In the genomic region with DNA sequence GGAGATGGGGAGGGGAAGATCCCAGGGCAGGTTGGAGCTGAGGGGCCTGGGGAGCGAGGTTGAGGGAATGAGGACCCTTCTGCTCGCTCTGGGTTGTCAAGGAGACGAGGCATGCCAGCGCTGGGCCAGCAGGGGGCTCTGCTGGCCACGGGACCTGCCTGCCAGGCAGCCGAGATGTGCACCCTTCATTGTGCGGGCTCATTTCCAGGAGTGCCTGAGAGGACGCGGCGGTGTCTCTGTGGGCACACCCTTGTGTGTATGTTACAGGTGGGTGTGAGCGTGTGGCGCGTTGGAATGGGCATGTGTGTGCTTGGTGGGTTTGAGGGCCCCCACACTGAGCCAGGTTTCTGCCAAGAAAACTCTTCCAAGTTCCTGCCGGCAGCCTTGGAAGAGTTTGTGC, we compare ENCODE assay signal across 1 cellular context.
TF ChIP-seq lines count a peak whose summit lies in the region.

No MANE protein-coding gene starts in this region.

TF ChIP-seq in HepG2, 621 proteins besides CTCF, POLR2A, EP300 and RAD21 (continued from another document and continues in another):
- TF ChIP-seq, protein P1, sequence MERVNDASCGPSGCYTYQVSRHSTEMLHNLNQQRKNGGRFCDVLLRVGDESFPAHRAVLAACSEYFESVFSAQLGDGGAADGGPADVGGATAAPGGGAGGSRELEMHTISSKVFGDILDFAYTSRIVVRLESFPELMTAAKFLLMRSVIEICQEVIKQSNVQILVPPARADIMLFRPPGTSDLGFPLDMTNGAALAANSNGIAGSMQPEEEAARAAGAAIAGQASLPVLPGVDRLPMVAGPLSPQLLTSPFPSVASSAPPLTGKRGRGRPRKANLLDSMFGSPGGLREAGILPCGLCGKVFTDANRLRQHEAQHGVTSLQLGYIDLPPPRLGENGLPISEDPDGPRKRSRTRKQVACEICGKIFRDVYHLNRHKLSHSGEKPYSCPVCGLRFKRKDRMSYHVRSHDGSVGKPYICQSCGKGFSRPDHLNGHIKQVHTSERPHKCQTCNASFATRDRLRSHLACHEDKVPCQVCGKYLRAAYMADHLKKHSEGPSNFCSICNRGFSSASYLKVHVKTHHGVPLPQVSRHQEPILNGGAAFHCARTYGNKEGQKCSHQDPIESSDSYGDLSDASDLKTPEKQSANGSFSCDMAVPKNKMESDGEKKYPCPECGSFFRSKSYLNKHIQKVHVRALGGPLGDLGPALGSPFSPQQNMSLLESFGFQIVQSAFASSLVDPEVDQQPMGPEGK (CRISPR knock-in tag; IDR thresholded peaks at IDR 0.05), result 0 out of 2 replicates have a peak, but pooled peaks have one; percentile 19
- TF ChIP-seq, protein P2, sequence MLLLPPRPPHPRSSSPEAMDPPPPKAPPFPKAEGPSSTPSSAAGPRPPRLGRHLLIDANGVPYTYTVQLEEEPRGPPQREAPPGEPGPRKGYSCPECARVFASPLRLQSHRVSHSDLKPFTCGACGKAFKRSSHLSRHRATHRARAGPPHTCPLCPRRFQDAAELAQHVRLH (CRISPR knock-in tag; IDR thresholded peaks at IDR 0.05; ENCODE audit: borderline replicate concordance, low read depth), result peak; percentile 86; the same call in 1 of the 2 replicates
- peak; percentile 51 for TF ChIP-seq YY1 (IDR thresholded peaks at IDR 0.05; ENCODE audit: insufficient read depth, insufficient replicate concordance, low read depth, low read length)
- 0 out of 2 replicates have a peak, but pooled peaks have one; percentile 34 for TF ChIP-seq NFKB2 (CRISPR knock-in tag; IDR thresholded peaks at IDR 0.05; ENCODE audit: borderline replicate concordance)
- TF ChIP-seq MAZ (IDR thresholded peaks at IDR 0.05; ENCODE audit: borderline replicate concordance, low read depth, low read length), result no peak
- TF ChIP-seq MAZ (CRISPR knock-in tag; IDR thresholded peaks at IDR 0.05; ENCODE audit: low read depth), result peak; percentile 50; the same call in 1 of the 2 replicates
- no peak for TF ChIP-seq KDM5A (IDR thresholded peaks at IDR 0.05; ENCODE audit: borderline replicate concordance, low read length)
- peak; percentile 89; the same call in 1 of the 2 replicates for TF ChIP-seq KDM2A (CRISPR knock-in tag; IDR thresholded peaks at IDR 0.05; ENCODE audit: borderline replicate concordance, low read depth)
- TF ChIP-seq, protein P3, sequence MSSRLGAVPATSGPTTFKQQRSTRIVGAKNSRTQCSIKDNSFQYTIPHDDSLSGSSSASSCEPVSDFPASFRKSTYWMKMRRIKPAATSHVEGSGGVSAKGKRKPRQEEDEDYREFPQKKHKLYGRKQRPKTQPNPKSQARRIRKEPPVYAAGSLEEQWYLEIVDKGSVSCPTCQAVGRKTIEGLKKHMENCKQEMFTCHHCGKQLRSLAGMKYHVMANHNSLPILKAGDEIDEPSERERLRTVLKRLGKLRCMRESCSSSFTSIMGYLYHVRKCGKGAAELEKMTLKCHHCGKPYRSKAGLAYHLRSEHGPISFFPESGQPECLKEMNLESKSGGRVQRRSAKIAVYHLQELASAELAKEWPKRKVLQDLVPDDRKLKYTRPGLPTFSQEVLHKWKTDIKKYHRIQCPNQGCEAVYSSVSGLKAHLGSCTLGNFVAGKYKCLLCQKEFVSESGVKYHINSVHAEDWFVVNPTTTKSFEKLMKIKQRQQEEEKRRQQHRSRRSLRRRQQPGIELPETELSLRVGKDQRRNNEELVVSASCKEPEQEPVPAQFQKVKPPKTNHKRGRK (CRISPR knock-in tag; IDR thresholded peaks at IDR 0.05), result no peak
- TF ChIP-seq ZNF263 (CRISPR knock-in tag; IDR thresholded peaks at IDR 0.05), result 0 out of 2 replicates have a peak, but pooled peaks have one; percentile 22
- TF ChIP-seq SAP130 (CRISPR knock-in tag; IDR thresholded peaks at IDR 0.05; ENCODE audit: low read depth), result peak; percentile 26; the same call in 1 of the 2 replicates
- no peak for TF ChIP-seq PAWR (CRISPR knock-in tag; IDR thresholded peaks at IDR 0.05; ENCODE audit: borderline replicate concordance)
- TF ChIP-seq MIER3 (CRISPR knock-in tag; IDR thresholded peaks at IDR 0.05; ENCODE audit: borderline replicate concordance), result peak; percentile 30; the same call in 1 of the 2 replicates
- TF ChIP-seq ZNF224 (CRISPR knock-in tag; IDR thresholded peaks at IDR 0.05), result no peak
- TF ChIP-seq MBD4 (IDR thresholded peaks at IDR 0.05; ENCODE audit: borderline replicate concordance, low read length), result no peak
- no peak for TF ChIP-seq SCMH1 (CRISPR knock-in tag; IDR thresholded peaks at IDR 0.05; ENCODE audit: borderline replicate concordance)
- peak; percentile 54; the same call in 1 of the 2 replicates for TF ChIP-seq GATAD1 (CRISPR knock-in tag; IDR thresholded peaks at IDR 0.05)
- 0 out of 2 replicates have a peak, but pooled peaks have one; percentile 34 for TF ChIP-seq KAT8 (CRISPR knock-in tag; IDR thresholded peaks at IDR 0.05)
- TF ChIP-seq, protein P4, sequence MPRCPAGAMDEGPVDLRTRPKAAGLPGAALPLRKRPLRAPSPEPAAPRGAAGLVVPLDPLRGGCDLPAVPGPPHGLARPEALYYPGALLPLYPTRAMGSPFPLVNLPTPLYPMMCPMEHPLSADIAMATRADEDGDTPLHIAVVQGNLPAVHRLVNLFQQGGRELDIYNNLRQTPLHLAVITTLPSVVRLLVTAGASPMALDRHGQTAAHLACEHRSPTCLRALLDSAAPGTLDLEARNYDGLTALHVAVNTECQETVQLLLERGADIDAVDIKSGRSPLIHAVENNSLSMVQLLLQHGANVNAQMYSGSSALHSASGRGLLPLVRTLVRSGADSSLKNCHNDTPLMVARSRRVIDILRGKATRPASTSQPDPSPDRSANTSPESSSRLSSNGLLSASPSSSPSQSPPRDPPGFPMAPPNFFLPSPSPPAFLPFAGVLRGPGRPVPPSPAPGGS (CRISPR knock-in tag; IDR thresholded peaks at IDR 0.05), result 0 out of 2 replicates have a peak, but pooled peaks have one; percentile 22
- TF ChIP-seq, protein P5, sequence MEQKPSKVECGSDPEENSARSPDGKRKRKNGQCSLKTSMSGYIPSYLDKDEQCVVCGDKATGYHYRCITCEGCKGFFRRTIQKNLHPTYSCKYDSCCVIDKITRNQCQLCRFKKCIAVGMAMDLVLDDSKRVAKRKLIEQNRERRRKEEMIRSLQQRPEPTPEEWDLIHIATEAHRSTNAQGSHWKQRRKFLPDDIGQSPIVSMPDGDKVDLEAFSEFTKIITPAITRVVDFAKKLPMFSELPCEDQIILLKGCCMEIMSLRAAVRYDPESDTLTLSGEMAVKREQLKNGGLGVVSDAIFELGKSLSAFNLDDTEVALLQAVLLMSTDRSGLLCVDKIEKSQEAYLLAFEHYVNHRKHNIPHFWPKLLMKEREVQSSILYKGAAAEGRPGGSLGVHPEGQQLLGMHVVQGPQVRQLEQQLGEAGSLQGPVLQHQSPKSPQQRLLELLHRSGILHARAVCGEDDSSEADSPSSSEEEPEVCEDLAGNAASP (CRISPR knock-in tag; IDR thresholded peaks at IDR 0.05; ENCODE audit: borderline replicate concordance), result 0 out of 2 replicates have a peak, but pooled peaks have one; percentile 30
- 0 out of 2 replicates have a peak, but pooled peaks have one; percentile 37 for TF ChIP-seq ELF3 (CRISPR knock-in tag; IDR thresholded peaks at IDR 0.05)
- TF ChIP-seq ZNF768 (CRISPR knock-in tag; IDR thresholded peaks at IDR 0.05), result peak; percentile 50; the same call in 1 of the 2 replicates
- no peak for TF ChIP-seq CREB1 (IDR thresholded peaks at IDR 0.05)
- TF ChIP-seq CREB1 (CRISPR knock-in tag; IDR thresholded peaks at IDR 0.05), result no peak
- TF ChIP-seq SMC3 (IDR thresholded peaks at IDR 0.05; ENCODE audit: low read length), result peak; percentile 78; the same call in 1 of the 2 replicates
- TF ChIP-seq, protein P6, sequence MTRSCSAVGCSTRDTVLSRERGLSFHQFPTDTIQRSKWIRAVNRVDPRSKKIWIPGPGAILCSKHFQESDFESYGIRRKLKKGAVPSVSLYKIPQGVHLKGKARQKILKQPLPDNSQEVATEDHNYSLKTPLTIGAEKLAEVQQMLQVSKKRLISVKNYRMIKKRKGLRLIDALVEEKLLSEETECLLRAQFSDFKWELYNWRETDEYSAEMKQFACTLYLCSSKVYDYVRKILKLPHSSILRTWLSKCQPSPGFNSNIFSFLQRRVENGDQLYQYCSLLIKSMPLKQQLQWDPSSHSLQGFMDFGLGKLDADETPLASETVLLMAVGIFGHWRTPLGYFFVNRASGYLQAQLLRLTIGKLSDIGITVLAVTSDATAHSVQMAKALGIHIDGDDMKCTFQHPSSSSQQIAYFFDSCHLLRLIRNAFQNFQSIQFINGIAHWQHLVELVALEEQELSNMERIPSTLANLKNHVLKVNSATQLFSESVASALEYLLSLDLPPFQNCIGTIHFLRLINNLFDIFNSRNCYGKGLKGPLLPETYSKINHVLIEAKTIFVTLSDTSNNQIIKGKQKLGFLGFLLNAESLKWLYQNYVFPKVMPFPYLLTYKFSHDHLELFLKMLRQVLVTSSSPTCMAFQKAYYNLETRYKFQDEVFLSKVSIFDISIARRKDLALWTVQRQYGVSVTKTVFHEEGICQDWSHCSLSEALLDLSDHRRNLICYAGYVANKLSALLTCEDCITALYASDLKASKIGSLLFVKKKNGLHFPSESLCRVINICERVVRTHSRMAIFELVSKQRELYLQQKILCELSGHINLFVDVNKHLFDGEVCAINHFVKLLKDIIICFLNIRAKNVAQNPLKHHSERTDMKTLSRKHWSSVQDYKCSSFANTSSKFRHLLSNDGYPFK (CRISPR knock-in tag; IDR thresholded peaks at IDR 0.05; ENCODE audit: borderline replicate concordance), result peak; percentile 54; the same call in 1 of the 2 replicates
- TF ChIP-seq, protein P7, sequence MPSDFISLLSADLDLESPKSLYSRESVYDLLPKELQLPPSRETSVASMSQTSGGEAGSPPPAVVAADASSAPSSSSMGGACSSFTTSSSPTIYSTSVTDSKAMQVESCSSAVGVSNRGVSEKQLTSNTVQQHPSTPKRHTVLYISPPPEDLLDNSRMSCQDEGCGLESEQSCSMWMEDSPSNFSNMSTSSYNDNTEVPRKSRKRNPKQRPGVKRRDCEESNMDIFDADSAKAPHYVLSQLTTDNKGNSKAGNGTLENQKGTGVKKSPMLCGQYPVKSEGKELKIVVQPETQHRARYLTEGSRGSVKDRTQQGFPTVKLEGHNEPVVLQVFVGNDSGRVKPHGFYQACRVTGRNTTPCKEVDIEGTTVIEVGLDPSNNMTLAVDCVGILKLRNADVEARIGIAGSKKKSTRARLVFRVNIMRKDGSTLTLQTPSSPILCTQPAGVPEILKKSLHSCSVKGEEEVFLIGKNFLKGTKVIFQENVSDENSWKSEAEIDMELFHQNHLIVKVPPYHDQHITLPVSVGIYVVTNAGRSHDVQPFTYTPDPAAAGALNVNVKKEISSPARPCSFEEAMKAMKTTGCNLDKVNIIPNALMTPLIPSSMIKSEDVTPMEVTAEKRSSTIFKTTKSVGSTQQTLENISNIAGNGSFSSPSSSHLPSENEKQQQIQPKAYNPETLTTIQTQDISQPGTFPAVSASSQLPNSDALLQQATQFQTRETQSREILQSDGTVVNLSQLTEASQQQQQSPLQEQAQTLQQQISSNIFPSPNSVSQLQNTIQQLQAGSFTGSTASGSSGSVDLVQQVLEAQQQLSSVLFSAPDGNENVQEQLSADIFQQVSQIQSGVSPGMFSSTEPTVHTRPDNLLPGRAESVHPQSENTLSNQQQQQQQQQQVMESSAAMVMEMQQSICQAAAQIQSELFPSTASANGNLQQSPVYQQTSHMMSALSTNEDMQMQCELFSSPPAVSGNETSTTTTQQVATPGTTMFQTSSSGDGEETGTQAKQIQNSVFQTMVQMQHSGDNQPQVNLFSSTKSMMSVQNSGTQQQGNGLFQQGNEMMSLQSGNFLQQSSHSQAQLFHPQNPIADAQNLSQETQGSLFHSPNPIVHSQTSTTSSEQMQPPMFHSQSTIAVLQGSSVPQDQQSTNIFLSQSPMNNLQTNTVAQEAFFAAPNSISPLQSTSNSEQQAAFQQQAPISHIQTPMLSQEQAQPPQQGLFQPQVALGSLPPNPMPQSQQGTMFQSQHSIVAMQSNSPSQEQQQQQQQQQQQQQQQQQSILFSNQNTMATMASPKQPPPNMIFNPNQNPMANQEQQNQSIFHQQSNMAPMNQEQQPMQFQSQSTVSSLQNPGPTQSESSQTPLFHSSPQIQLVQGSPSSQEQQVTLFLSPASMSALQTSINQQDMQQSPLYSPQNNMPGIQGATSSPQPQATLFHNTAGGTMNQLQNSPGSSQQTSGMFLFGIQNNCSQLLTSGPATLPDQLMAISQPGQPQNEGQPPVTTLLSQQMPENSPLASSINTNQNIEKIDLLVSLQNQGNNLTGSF (CRISPR knock-in tag; IDR thresholded peaks at IDR 0.05), result 0 out of 2 replicates have a peak, but pooled peaks have one; percentile 40
- TF ChIP-seq, protein P8, sequence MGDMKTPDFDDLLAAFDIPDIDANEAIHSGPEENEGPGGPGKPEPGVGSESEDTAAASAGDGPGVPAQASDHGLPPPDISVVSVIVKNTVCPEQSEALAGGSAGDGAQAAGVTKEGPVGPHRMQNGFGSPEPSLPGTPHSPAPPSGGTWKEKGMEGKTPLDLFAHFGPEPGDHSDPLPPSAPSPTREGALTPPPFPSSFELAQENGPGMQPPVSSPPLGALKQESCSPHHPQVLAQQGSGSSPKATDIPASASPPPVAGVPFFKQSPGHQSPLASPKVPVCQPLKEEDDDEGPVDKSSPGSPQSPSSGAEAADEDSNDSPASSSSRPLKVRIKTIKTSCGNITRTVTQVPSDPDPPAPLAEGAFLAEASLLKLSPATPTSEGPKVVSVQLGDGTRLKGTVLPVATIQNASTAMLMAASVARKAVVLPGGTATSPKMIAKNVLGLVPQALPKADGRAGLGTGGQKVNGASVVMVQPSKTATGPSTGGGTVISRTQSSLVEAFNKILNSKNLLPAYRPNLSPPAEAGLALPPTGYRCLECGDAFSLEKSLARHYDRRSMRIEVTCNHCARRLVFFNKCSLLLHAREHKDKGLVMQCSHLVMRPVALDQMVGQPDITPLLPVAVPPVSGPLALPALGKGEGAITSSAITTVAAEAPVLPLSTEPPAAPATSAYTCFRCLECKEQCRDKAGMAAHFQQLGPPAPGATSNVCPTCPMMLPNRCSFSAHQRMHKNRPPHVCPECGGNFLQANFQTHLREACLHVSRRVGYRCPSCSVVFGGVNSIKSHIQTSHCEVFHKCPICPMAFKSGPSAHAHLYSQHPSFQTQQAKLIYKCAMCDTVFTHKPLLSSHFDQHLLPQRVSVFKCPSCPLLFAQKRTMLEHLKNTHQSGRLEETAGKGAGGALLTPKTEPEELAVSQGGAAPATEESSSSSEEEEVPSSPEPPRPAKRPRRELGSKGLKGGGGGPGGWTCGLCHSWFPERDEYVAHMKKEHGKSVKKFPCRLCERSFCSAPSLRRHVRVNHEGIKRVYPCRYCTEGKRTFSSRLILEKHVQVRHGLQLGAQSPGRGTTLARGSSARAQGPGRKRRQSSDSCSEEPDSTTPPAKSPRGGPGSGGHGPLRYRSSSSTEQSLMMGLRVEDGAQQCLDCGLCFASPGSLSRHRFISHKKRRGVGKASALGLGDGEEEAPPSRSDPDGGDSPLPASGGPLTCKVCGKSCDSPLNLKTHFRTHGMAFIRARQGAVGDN (CRISPR knock-in tag; IDR thresholded peaks at IDR 0.05), result peak; percentile 49
- TF ChIP-seq, protein P9, sequence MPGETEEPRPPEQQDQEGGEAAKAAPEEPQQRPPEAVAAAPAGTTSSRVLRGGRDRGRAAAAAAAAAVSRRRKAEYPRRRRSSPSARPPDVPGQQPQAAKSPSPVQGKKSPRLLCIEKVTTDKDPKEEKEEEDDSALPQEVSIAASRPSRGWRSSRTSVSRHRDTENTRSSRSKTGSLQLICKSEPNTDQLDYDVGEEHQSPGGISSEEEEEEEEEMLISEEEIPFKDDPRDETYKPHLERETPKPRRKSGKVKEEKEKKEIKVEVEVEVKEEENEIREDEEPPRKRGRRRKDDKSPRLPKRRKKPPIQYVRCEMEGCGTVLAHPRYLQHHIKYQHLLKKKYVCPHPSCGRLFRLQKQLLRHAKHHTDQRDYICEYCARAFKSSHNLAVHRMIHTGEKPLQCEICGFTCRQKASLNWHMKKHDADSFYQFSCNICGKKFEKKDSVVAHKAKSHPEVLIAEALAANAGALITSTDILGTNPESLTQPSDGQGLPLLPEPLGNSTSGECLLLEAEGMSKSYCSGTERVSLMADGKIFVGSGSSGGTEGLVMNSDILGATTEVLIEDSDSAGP (CRISPR knock-in tag; IDR thresholded peaks at IDR 0.05; ENCODE audit: borderline replicate concordance), result 0 out of 2 replicates have a peak, but pooled peaks have one; percentile 46
